13 cellular contexts compared by ENCODE assay signal in genomic region chr4:26418850-26419249, GRCh38.
DNase-seq lines count a peak whose midpoint lies in the region; TF ChIP-seq lines count a peak whose summit lies in the region.
"Had no signal": no experiment of that assay in that cellular context is flagged by ENCODE, and none has a peak within 500 bp of the region (broad histone marks: within the 10 kb centered on the region; RNA-seq: fewer than 3 reads in every experiment).

No MANE protein-coding gene starts in this region.

- no peak overlapping the region for H2BK15ac ChIP-seq in H9 (ENCODE audit: low read depth, low read length)

- H3K4me3 ChIP-seq in neural progenitor cell: no peak overlapping the region
- H3K4me3 ChIP-seq: BLaER1 treated with 17β-estradiol and CSF1 and Interleukin-3, amounts not matched to agents 10 nM and 100 nM; GM23248 had no signal

- H3K4me1 ChIP-seq in H9 (ENCODE audit: insufficient read depth, low read length) (peaks cover 7% of the 10 kb centered on the region; the same call in 1 of the 2 replicates), neural progenitor cell (peaks cover 7% of the 10 kb centered on the region)

- H3K4me2 ChIP-seq in H9 (ENCODE audit: insufficient read depth, insufficient read length, low read length) (no peak overlapping the region), neural progenitor cell (no peak overlapping the region)
- H3K4me2 ChIP-seq: BLaER1 treated with 17β-estradiol and CSF1 and Interleukin-3, amounts not matched to agents 10 nM and 100 nM had no signal

- no peaks in the 10 kb centered on the region for H3K9me3 ChIP-seq in H9 (ENCODE audit: control insufficient read depth, low read depth, low read length)
- H3K9me3 ChIP-seq in neural progenitor cell (ENCODE audit: low read depth): no peaks in the 10 kb centered on the region

- peaks cover 29 to 50% (median 40%) of the 10 kb centered on the region in 3 experiments for H3K36me3 Mint-ChIP-seq in H9 (ENCODE audit: insufficient read depth in 1 of 3, low read depth in 3 of 3)
- H3K36me3 Mint-ChIP-seq in chondrocyte (ENCODE audit: low read depth): peaks cover 11% of the 10 kb centered on the region
- H3K36me3 Mint-ChIP-seq in neural progenitor cell: peaks cover 34% of the 10 kb centered on the region

- no peak overlapping the region for H3K23ac ChIP-seq in H9 (ENCODE audit: insufficient read length, low read depth, low read length)

- H4K20me1 ChIP-seq in H9 (ENCODE audit: control insufficient read depth, insufficient read depth, insufficient read length) (no peaks in the 10 kb centered on the region), neural progenitor cell (ENCODE audit: low read depth) (no peaks in the 10 kb centered on the region)

- H2AK5ac ChIP-seq in H9 (ENCODE audit: insufficient read length, low read length): no peak overlapping the region

- H3K27ac Mint-ChIP-seq in H9 (peak overlapping the region; percentile 3 to 46 (median 37); a peak in 4 of 7 replicates), chondrocyte (ENCODE audit: unreplicated experiment) (peak overlapping the region; percentile 52), neural progenitor cell (no peak overlapping the region)
- H3K27ac Mint-ChIP-seq: B cell; CD8-positive, alpha-beta memory T cell; HFFc6; IgD-negative memory B cell had no signal

- H3K36me3 ChIP-seq in neural progenitor cell: peaks cover 18% of the 10 kb centered on the region

- peaks cover 3% of the 10 kb centered on the region for H3K79me1 ChIP-seq in H9 (ENCODE audit: insufficient read depth, low read depth, low read length, poor library complexity, severe bottlenecking)

- no peak overlapping the region for H3K18ac ChIP-seq in H9 (ENCODE audit: insufficient read length, low read depth, low read length)

- no peak overlapping the region for H2BK20ac ChIP-seq in H9 (ENCODE audit: low read depth, low read length, poor library complexity, severe bottlenecking)

- no peak overlapping the region for H4K91ac ChIP-seq in H9 (ENCODE audit: insufficient read length, low read depth, low read length)

- TF ChIP-seq CTCF in H9 (conservative IDR thresholded peaks at IDR 0.05): no peak
- TF ChIP-seq CTCF in chondrocyte (IDR thresholded peaks at IDR 0.05): no peak
- no peak for TF ChIP-seq CTCF in neural progenitor cell (IDR thresholded peaks at IDR 0.05)

- no peaks in the 10 kb centered on the region for H3K27me3 ChIP-seq in H9 (ENCODE audit: insufficient read depth, low read length)
- H3K27me3 ChIP-seq in neural progenitor cell: no peaks in the 10 kb centered on the region
- H3K27me3 ChIP-seq: BLaER1 treated with 17β-estradiol and CSF1 and Interleukin-3, amounts not matched to agents 10 nM and 100 nM had no signal

- no peak overlapping the region for H2BK12ac ChIP-seq in H9 (ENCODE audit: insufficient read length, low read depth, low read length)

- no peak overlapping the region for H3T11ph ChIP-seq in H9 (ENCODE audit: low read length)

- H4K8ac ChIP-seq in H9 (replicated peaks; ENCODE audit: insufficient read length, low read depth, low read length): no peak overlapping the region

- 0 out of 2 replicates have a peak, but pooled peaks cover 2% of the 10 kb centered on the region for H3K79me2 ChIP-seq in H9 (ENCODE audit: insufficient read depth, low read length)
- H3K79me2 ChIP-seq in neural progenitor cell (ENCODE audit: low read depth): peaks cover 46% of the 10 kb centered on the region

- H2BK5ac ChIP-seq in H9 (ENCODE audit: insufficient read length, low read length): no peak overlapping the region

- no peak overlapping the region for H3K4ac ChIP-seq in H9 (ENCODE audit: low read depth, low read length)

- H3K9me3 Mint-ChIP-seq in H9: no peaks in the 10 kb centered on the region
- no peaks in the 10 kb centered on the region for H3K9me3 Mint-ChIP-seq in chondrocyte (ENCODE audit: low read depth)
- H3K9me3 Mint-ChIP-seq in neural progenitor cell: no peaks in the 10 kb centered on the region
- H3K9me3 Mint-ChIP-seq: CD8-positive, alpha-beta memory T cell; HFFc6 had no signal

- H3K4me3 Mint-ChIP-seq in H9 (no peak overlapping the region), chondrocyte (ENCODE audit: unreplicated experiment) (no peak overlapping the region), neural progenitor cell (no peak overlapping the region)
- H3K4me3 Mint-ChIP-seq: B cell; CD8-positive, alpha-beta memory T cell; HFFc6; IgD-negative memory B cell had no signal

- no peak overlapping the region for H4K5ac ChIP-seq in H9 (ENCODE audit: insufficient read length, low read depth, low read length)

- DNase-seq in H9 (no peak), chondrocyte (ENCODE audit: low spot score) (no peak), neural progenitor cell (ENCODE audit: low spot score) (no peak), NCI-H345 (lab: John Stamatoyannopoulos, UW) (no peak), NCI-H446 treated with DMSO at 0.1 percent for 48 hours (lab: John Stamatoyannopoulos, UW) (no peak)
- no peak for DNase-seq in central memory CD4-positive, alpha-beta T cell
- DNase-seq: CD8-positive, alpha-beta memory T cell; COR-L47; GM23248; HFFc6 had no signal

- no peak overlapping the region for H2BK120ac ChIP-seq in H9 (ENCODE audit: low read depth, low read length, poor library complexity, severe bottlenecking)

- H3F3A ChIP-seq in neural progenitor cell (ENCODE audit: low read depth): no peaks in the 10 kb centered on the region

- H3K9ac ChIP-seq in H9 (ENCODE audit: extremely low read depth, insufficient read length, low read length) (no peak overlapping the region), neural progenitor cell (no peak overlapping the region)
- H3K9ac ChIP-seq: BLaER1 treated with 17β-estradiol and CSF1 and Interleukin-3, amounts not matched to agents 10 nM and 100 nM; GM23248 had no signal

- no peak overlapping the region for H3K27ac ChIP-seq in H9 (ENCODE audit: insufficient read length, low read depth, low read length)
- peak overlapping the region; percentile 23 for H3K27ac ChIP-seq in neural progenitor cell
- H3K27ac ChIP-seq: BLaER1 treated with 17β-estradiol and CSF1 and Interleukin-3, amounts not matched to agents 10 nM and 100 nM; GM23248 had no signal

- WGBS in H9 (ENCODE audit: extremely low coverage, insufficient read length, low lambda C conversion rate): no CpG with 5 or more reads among the region's 9 CpGs

- peaks cover 31 to 48% of the 10 kb centered on the region in 2 experiments for H3K4me1 Mint-ChIP-seq in H9
- peaks cover 26% of the 10 kb centered on the region for H3K4me1 Mint-ChIP-seq in chondrocyte (ENCODE audit: low read depth)
- H3K4me1 Mint-ChIP-seq in neural progenitor cell: no peaks in the 10 kb centered on the region
- H3K4me1 Mint-ChIP-seq: B cell, IgD-negative memory B cell had no signal

- no peak overlapping the region for H3K56ac ChIP-seq in H9 (ENCODE audit: insufficient read length, low read depth, low read length)

- H3K27me3 Mint-ChIP-seq in H9 (ENCODE audit: low read depth): no peaks in the 10 kb centered on the region
- H3K27me3 Mint-ChIP-seq in chondrocyte (ENCODE audit: low read depth): no peaks in the 10 kb centered on the region
- peaks cover 3% of the 10 kb centered on the region for H3K27me3 Mint-ChIP-seq in neural progenitor cell (ENCODE audit: insufficient read depth, low read depth)
- H3K27me3 Mint-ChIP-seq: B cell; CD8-positive, alpha-beta memory T cell; IgD-negative memory B cell had no signal

- no peaks in the 10 kb centered on the region for H3K23me2 ChIP-seq in H9 (ENCODE audit: insufficient read length, low read depth, low read length, poor library complexity, severe bottlenecking)

- H2AFZ ChIP-seq in H9 (ENCODE audit: low read length) (no peak overlapping the region), neural progenitor cell (replicated peaks) (no peak overlapping the region)
- H2AFZ ChIP-seq: GM23248 had no signal

- H3K14ac ChIP-seq in H9 (ENCODE audit: insufficient read depth, low read length): no peak overlapping the region
